In the genomic region with DNA sequence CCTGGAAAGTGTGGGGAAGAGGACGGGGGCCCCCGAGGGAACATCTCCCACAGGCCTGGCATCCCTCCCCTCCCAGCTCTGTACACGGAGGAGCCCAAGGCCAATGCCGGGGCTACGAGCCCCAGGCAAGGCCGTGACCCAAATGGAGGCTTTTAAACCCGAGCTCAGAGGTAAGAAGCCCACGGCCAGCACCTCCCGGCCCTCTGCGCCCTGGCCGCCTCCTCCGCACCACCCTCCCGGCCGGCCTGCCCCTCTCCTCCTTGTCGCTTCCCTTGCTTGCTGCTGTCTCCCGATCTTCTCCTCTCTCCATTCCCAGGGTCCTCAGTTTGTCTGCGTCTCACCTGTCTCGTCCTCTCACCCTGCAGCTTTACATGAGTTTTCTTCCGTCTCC, we compare ENCODE assay signal across 19 cellular contexts. TPM values are rescaled to one million over a fixed set of nuclear protein-coding genes. Genes with fewer than 3 reads are reported as not detected.
"Had no signal": no experiment of that assay in that cellular context is flagged by ENCODE, and none has a peak within 500 bp of the region (broad histone marks: within the 10 kb centered on the region; RNA-seq: fewer than 3 reads in every experiment).

No MANE protein-coding gene starts in this region.

- H3K27ac Mint-ChIP-seq: activated B cell treated with CpG ODN at 0.5 μM for 24 hours; activated CD4-positive, alpha-beta T cell treated with anti-CD3 and anti-CD28 coated beads, Interleukin-2, amount 10 ng/mL, durations not matched to agents 24 days and 14 days; activated naive CD4-positive, alpha-beta T cell treated with anti-CD3 and anti-CD28 coated beads, Interleukin-2, amount 50 U/mL, for 72 hours; naive thymus-derived CD8-positive, alpha-beta T cell had no signal

- H3K9me3 ChIP-seq: ascending aorta, heart right ventricle, prostate gland, suprapubic skin had no signal

- H3K27me3 Mint-ChIP-seq: activated CD4-positive, alpha-beta T cell treated with anti-CD3 and anti-CD28 coated beads, Interleukin-2, amount 10 ng/mL, durations not matched to agents 24 days and 14 days had no signal

- H3K36me3 Mint-ChIP-seq: naive thymus-derived CD8-positive, alpha-beta T cell had no signal

- ATAC-seq: activated naive CD4-positive, alpha-beta T cell treated with anti-CD3 and anti-CD28 coated beads, Interleukin-2, amount 50 U/mL, for 72 hours; left ventricle myocardium superior; naive thymus-derived CD8-positive, alpha-beta T cell; sciatic nerve; stimulated activated naive CD8-positive, alpha-beta T cell treated with anti-CD3 and anti-CD28 coated beads, Interleukin-15, Interleukin-2, amounts not matched to agents 100 U/mL and 50 U/mL, for 24 hours had no signal

- H3K9me3 Mint-ChIP-seq: activated B cell treated with CpG ODN at 0.5 μM for 24 hours; activated CD4-positive, alpha-beta T cell treated with anti-CD3 and anti-CD28 coated beads, Interleukin-2, amount 10 ng/mL, durations not matched to agents 24 days and 14 days; activated naive CD4-positive, alpha-beta T cell treated with anti-CD3 and anti-CD28 coated beads, Interleukin-2, amount 50 U/mL, for 72 hours; naive thymus-derived CD8-positive, alpha-beta T cell had no signal

- H3K4me1 ChIP-seq: ascending aorta, prostate gland, suprapubic skin had no signal

- H3K36me3 ChIP-seq: ascending aorta, heart right ventricle, prostate gland, suprapubic skin had no signal

- DNase-seq: activated B cell treated with CpG ODN at 0.5 μM for 24 hours; activated CD4-positive, alpha-beta T cell treated with anti-CD3 and anti-CD28 coated beads, Interleukin-2, amount 10 ng/mL, durations not matched to agents 24 days and 14 days; activated effector memory CD4-positive, alpha-beta T cell treated with Interleukin-2 at 50 U/mL for 16 hours; heart right ventricle; left ventricle myocardium superior; midbrain; nucleus accumbens; stimulated activated CD4-positive, alpha-beta T cell treated with anti-CD3 and anti-CD28 coated beads, Interleukin-2, amount 100 ng/mL, for 48 hours; stimulated activated naive CD8-positive, alpha-beta T cell treated with anti-CD3 and anti-CD28 coated beads, Interleukin-15, Interleukin-2, amounts not matched to agents 100 U/mL and 50 U/mL, for 24 hours; T-helper 2 cell had no signal

- H3K27me3 ChIP-seq: ascending aorta had no signal

- H3K4me3 ChIP-seq: ascending aorta, heart right ventricle, prostate gland, suprapubic skin had no signal

- H3K4me3 Mint-ChIP-seq: activated B cell treated with CpG ODN at 0.5 μM for 24 hours; activated CD4-positive, alpha-beta T cell treated with anti-CD3 and anti-CD28 coated beads, Interleukin-2, amount 10 ng/mL, durations not matched to agents 24 days and 14 days; naive thymus-derived CD8-positive, alpha-beta T cell had no signal

- H3K27ac ChIP-seq: ascending aorta, heart right ventricle, prostate gland, suprapubic skin had no signal

RNA-seq across cellular contexts. Expression of gene MUC4, which starts 1.3 kb away (rescaled TPM):
- total RNA-seq: ascending aorta; endothelial cell of umbilical vein; fibroblast of lung; heart right ventricle; left ventricle myocardium superior; naive thymus-derived CD8-positive, alpha-beta T cell; suprapubic skin had no signal
- polyA plus RNA-seq: fibroblast of lung; naive thymus-derived CD8-positive, alpha-beta T cell; urinary bladder had no signal
